Comparison of ENCODE assay signal across 20 cellular contexts in genomic region chr2:224968051-224968450, GRCh38.
DNase-seq lines count a peak whose midpoint lies in the region; ATAC-seq, FAIRE-seq and TF ChIP-seq lines count a peak whose summit lies in the region.
"Had no signal": no experiment of that assay in that cellular context is flagged by ENCODE, and none has a peak within 500 bp of the region (broad histone marks: within the 10 kb centered on the region; RNA-seq: fewer than 3 reads in every experiment).

No MANE protein-coding gene starts in this region.

- no peaks in the 10 kb centered on the region for H3K9me3 ChIP-seq in BLaER1
- no peaks in the 10 kb centered on the region for H3K9me3 ChIP-seq in pancreas
- H3K9me3 ChIP-seq: left ventricle myocardium inferior, suprapubic skin had no signal

- H3K4me3 Mint-ChIP-seq in central memory CD8-positive, alpha-beta T cell: no peak overlapping the region
- peak overlapping the region in 1 of 10 donors; percentile 15 for H3K4me3 Mint-ChIP-seq in naive thymus-derived CD8-positive, alpha-beta T cell

- H3K4me2 ChIP-seq in BLaER1: peak overlapping the region; percentile 79

- H3K4me1 ChIP-seq in BLaER1: peaks cover 38% of the 10 kb centered on the region
- no peaks in the 10 kb centered on the region for H3K4me1 ChIP-seq in pancreas
- H3K4me1 ChIP-seq: left ventricle myocardium inferior, suprapubic skin had no signal

- H3K27me3 Mint-ChIP-seq in central memory CD8-positive, alpha-beta T cell: no peaks in the 10 kb centered on the region
- no peaks in the 10 kb centered on the region for H3K27me3 Mint-ChIP-seq in naive thymus-derived CD8-positive, alpha-beta T cell

- no peaks in the 10 kb centered on the region for H4K20me1 ChIP-seq in BLaER1

- H3K9ac ChIP-seq in BLaER1: peak overlapping the region; percentile 28; the same call in 1 of the 2 replicates

- peak overlapping the region; percentile 56; the same call in 1 of the 2 replicates for H3K27ac ChIP-seq in BLaER1
- H3K27ac ChIP-seq in pancreas: no peak overlapping the region
- no peak overlapping the region for H3K27ac ChIP-seq in substantia nigra (ENCODE audit: low read depth, low read length, poor library complexity, severe bottlenecking)
- H3K27ac ChIP-seq: foreskin keratinocyte, left ventricle myocardium inferior, SK-N-MC, suprapubic skin had no signal

- intact Hi-C loops in pancreas (cut with DNase I): no loop called here

- peak overlapping the region; percentile 51 for H3K27ac Mint-ChIP-seq in central memory CD8-positive, alpha-beta T cell (ENCODE audit: low read depth)
- H3K27ac Mint-ChIP-seq in naive thymus-derived CD8-positive, alpha-beta T cell: peak overlapping the region in 6 of 10 donors; percentile 17 to 69 (median 46)
- H3K27ac Mint-ChIP-seq: progenitor cell of endocrine pancreas had no signal

- H3K4me1 Mint-ChIP-seq in central memory CD8-positive, alpha-beta T cell: peaks cover 46% of the 10 kb centered on the region
- peaks cover 25 to 67% (median 56%) of the 10 kb centered on the region in 4 donors for H3K4me1 Mint-ChIP-seq in naive thymus-derived CD8-positive, alpha-beta T cell

- 63 to 80% methylated on average over 4 of the region's 4 CpGs for WGBS in pancreas, 2 donors

- no peak for FAIRE-seq in pancreas (lab: Jason Lieb, UNC)
- FAIRE-seq: HTR-8/SVneo, TTC549 had no signal

- no peak for TF ChIP-seq CTCF in pancreas (IDR thresholded peaks at IDR 0.05)

- H3K36me3 Mint-ChIP-seq in central memory CD8-positive, alpha-beta T cell (ENCODE audit: insufficient read depth): peaks cover 2% of the 10 kb centered on the region
- peaks cover 0 to 2% (median 0%) of the 10 kb centered on the region in 3 donors for H3K36me3 Mint-ChIP-seq in naive thymus-derived CD8-positive, alpha-beta T cell

- POLR2A ChIA-PET in naive thymus-derived CD8-positive, alpha-beta T cell (lab: Charles Lee): no interaction called here

- ATAC-seq in central memory CD8-positive, alpha-beta T cell (replicated peaks; ENCODE audit: extremely low read depth, poor library complexity, severe bottlenecking): no peak
- no peak for ATAC-seq in naive thymus-derived CD8-positive, alpha-beta T cell
- no peak for ATAC-seq in pancreas
- ATAC-seq: foreskin keratinocyte had no signal

- H3K4me3 ChIP-seq in BLaER1: no peak overlapping the region
- no peak overlapping the region for H3K4me3 ChIP-seq in pancreas
- H3K4me3 ChIP-seq: left ventricle myocardium inferior, SK-N-MC, suprapubic skin had no signal

- no peaks in the 10 kb centered on the region for H3K36me3 ChIP-seq in BLaER1
- H3K36me3 ChIP-seq in pancreas: no peaks in the 10 kb centered on the region
- H3K36me3 ChIP-seq: left ventricle myocardium inferior, suprapubic skin had no signal

- peak; percentile 37 for DNase-seq in HCEC 1CT
- no peak for DNase-seq in central memory CD8-positive, alpha-beta T cell (ENCODE audit: low spot score in 2 of 2)
- DNase-seq in naive thymus-derived CD8-positive, alpha-beta T cell: no peak
- no peak for DNase-seq in pancreas
- DNase-seq in iPS-NIHi11 (ENCODE audit: low spot score): no peak
- DNase-seq in SIG-M5 (lab: John Stamatoyannopoulos, UW): no peak
- no peak for DNase-seq in substantia nigra (lab: John Stamatoyannopoulos, UW)
- DNase-seq: activated CD8-positive, alpha-beta memory T cell treated with anti-CD3 and anti-CD28 coated beads for 24 hours; activated effector memory CD4-positive, alpha-beta T cell treated with anti-CD3 and anti-CD28 coated beads, Interleukin-2, amount 50 U/mL, for 16 hours; DMS79 treated with DMSO at 0.1 percent for 48 hours; effector CD8-positive, alpha-beta T cell; foreskin keratinocyte; left ventricle myocardium inferior; NCI-H1694 treated with DMSO at 0.1 percent for 48 hours had no signal

- no peaks in the 10 kb centered on the region for H3K27me3 ChIP-seq in BLaER1
- H3K27me3 ChIP-seq in pancreas: no peaks in the 10 kb centered on the region
- H3K27me3 ChIP-seq: foreskin keratinocyte, suprapubic skin had no signal

- H3K9me3 Mint-ChIP-seq in central memory CD8-positive, alpha-beta T cell: no peaks in the 10 kb centered on the region
- no peaks in the 10 kb centered on the region for H3K9me3 Mint-ChIP-seq in naive thymus-derived CD8-positive, alpha-beta T cell
